ENCODE assay signal across 26 cellular contexts in the genomic region with DNA sequence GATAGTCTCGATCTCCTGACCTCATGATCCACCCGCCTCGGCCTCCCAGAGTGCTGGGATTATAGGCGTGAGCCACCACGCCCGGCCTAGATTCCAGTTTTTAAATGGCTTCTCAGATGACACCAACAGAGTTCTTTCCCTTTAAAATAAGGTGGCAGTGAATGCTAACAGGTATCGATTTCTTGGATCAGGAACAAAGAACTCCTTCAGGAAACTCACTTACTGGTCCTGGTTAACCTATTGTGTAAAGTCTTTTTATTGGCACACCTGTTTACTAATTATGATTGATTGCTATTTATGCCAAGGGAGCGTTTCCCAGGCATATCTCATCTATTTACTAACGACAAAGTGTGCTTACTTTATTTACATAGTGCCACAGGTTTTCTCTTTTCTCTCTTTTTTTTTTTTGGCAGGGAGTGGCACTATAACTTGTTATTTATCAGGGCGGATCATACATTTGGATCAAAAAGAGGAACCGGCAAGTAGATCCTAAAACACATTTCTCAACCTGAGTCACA.
DNase-seq lines count a peak whose midpoint lies in the region; ATAC-seq and TF ChIP-seq lines count a peak whose summit lies in the region.
"Had no signal": no experiment of that assay in that cellular context is flagged by ENCODE, and none has a peak within 500 bp of the region (broad histone marks: within the 10 kb centered on the region; RNA-seq: fewer than 3 reads in every experiment).

No MANE protein-coding gene starts in this region.

- peak overlapping the region in 1 of 3 donors; percentile 49 for H3K27ac ChIP-seq in right lobe of liver
- H3K27ac ChIP-seq: BLaER1 treated with 17β-estradiol and CSF1 and Interleukin-3, amounts not matched to agents 10 nM and 100 nM; brain microvascular endothelial cell; neural progenitor cell; RWPE1; SK-N-MC; tibial nerve had no signal

- TF ChIP-seq CTCF in right lobe of liver (IDR thresholded peaks at IDR 0.05) = no peak

- 46% methylated on average over 11 of the region's 11 CpGs for WGBS in right lobe of liver (ENCODE audit: insufficient coverage, low coverage, low lambda C conversion rate, missing lambda C conversion rate)

- H3K36me3 ChIP-seq in right lobe of liver = peaks cover 0 to 1% (median 0%) of the 10 kb centered on the region in 4 donors
- H3K36me3 ChIP-seq: brain microvascular endothelial cell, neural progenitor cell, tibial nerve had no signal

- ATAC-seq in right lobe of liver (peak in 3 of 4 donors; percentile 4 to 61 (median 26)), HG02610 (IDR thresholded peaks at IDR 0.05; ENCODE audit: unreplicated experiment) (no peak), GM18498 (IDR thresholded peaks at IDR 0.05; ENCODE audit: unreplicated experiment) (no peak), GM18861 (IDR thresholded peaks at IDR 0.05; ENCODE audit: unreplicated experiment) (no peak)
- ATAC-seq: activated CD4-positive, alpha-beta T cell treated with anti-CD3 and anti-CD28 coated beads for 36 hours; GM23338; K562; T-helper 17 cell had no signal

- no peaks in the 10 kb centered on the region for H3K9me3 ChIP-seq in right lobe of liver
- H3K9me3 ChIP-seq: BLaER1 treated with 17β-estradiol and CSF1 and Interleukin-3, amounts not matched to agents 10 nM and 100 nM; tibial nerve had no signal

- H3K27me3 ChIP-seq in right lobe of liver = no peaks in the 10 kb centered on the region
- H3K27me3 ChIP-seq: BLaER1 treated with 17β-estradiol and CSF1 and Interleukin-3, amounts not matched to agents 10 nM and 100 nM; brain microvascular endothelial cell; neural progenitor cell; tibial nerve had no signal

- intact Hi-C loops in right lobe of liver (cut with DNase I) = no loop called here

- DNase-seq in NCI-H1092 (lab: John Stamatoyannopoulos, UW) = peak; percentile 39
- peak; percentile 99 for DNase-seq in NCI-H146 treated with DMSO at 0.1 percent for 48 hours (lab: John Stamatoyannopoulos, UW; ENCODE audit: unreplicated experiment)
- peak; percentile 27 for DNase-seq in NCI-H2196 treated with DMSO at 0.1 percent for 48 hours (lab: John Stamatoyannopoulos, UW; ENCODE audit: unreplicated experiment)
- no peak for DNase-seq in right lobe of liver
- DNase-seq in medulla oblongata (ENCODE audit: extremely low spot score) = no peak
- DNase-seq: activated CD4-positive, alpha-beta T cell treated with anti-CD3 and anti-CD28 coated beads for 36 hours; activated naive CD4-positive, alpha-beta T cell treated with Interleukin-2 at 50 U/mL for 16 hours; activated T-cell treated with anti-CD3 and anti-CD28 coated beads, Interleukin-2, amount 50 U/mL, for 48 hours; brain microvascular endothelial cell; head of caudate nucleus; kidney glomerular epithelial cell; MM.1S; NCI-H446 treated with DMSO at 0.1 percent for 48 hours; stimulated activated CD8-positive, alpha-beta memory T cell treated with anti-CD3 and anti-CD28 coated beads, Interleukin-4, amount 100 ng/mL, for 48 hours; T-helper 17 cell had no signal

- no peak for TF ChIP-seq POLR2A in right lobe of liver (IDR thresholded peaks at IDR 0.05)

- H3K4me3 ChIP-seq in right lobe of liver = no peak overlapping the region
- H3K4me3 ChIP-seq: BLaER1 treated with 17β-estradiol and CSF1 and Interleukin-3, amounts not matched to agents 10 nM and 100 nM; GM23338; K562; lung; neural progenitor cell; SK-N-MC; tibial nerve had no signal

- H3K4me1 ChIP-seq in right lobe of liver = peaks cover 0 to 27% (median 10%) of the 10 kb centered on the region in 4 donors
- H3K4me1 ChIP-seq: tibial nerve had no signal

Comparison
In these comparisons a context has a peak if more than half of its experiments do, and no peak if none do; other contexts are left out.
1. DNase-seq: peak in NCI-H1092 (single experiment), NCI-H146 treated with DMSO at 0.1 percent for 48 hours (single experiment) and NCI-H2196 treated with DMSO at 0.1 percent for 48 hours (single experiment); none in right lobe of liver (0 of 3) and medulla oblongata (single experiment).
2. ATAC-seq: peak in right lobe of liver (3 of 4); none in HG02610 (single experiment), GM18498 (single experiment) and GM18861 (single experiment).